Comparison of ENCODE assay signal across 7 cellular contexts in the genomic region with DNA sequence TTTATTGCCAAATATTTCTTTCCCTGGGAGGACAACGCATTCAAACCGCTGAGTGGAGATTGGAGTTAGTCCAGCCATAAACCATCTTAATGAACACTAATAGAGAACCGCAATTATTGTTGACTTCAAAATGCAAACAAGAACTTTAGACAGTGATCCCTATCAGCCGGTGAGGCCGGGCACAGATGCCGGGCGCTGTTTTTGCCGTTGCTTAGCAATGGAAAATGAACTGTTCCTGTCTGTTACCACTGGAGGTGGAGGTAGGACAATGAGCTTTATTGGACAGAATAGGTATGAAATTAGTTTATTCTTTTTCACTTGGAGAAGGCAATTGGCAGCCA.
A peak's percentile ranks its signal among the peaks of the same experiment; 100 is the strongest.
DNase-seq lines count a peak whose midpoint lies in the region; ATAC-seq, FAIRE-seq and TF ChIP-seq lines count a peak whose summit lies in the region.

No MANE protein-coding gene starts in this region.

- no peak for TF ChIP-seq CTCF in VCaP (conservative IDR thresholded peaks at IDR 0.05)
- TF ChIP-seq CTCF in kidney (IDR thresholded peaks at IDR 0.05; ENCODE audit: borderline replicate concordance, extremely low read depth, insufficient read depth) = no peak
- peak in 1 of 6 experiments; percentile 10 for TF ChIP-seq CTCF in thyroid gland (IDR thresholded peaks at IDR 0.05)

- no peaks in the 10 kb centered on the region for H3K27me3 ChIP-seq in thyroid gland

- H3K36me3 ChIP-seq in kidney (ENCODE audit: control insufficient read depth in 1 of 2, insufficient read depth in 2 of 2, low read length in 2 of 2) (no peaks in the 10 kb centered on the region), thyroid gland (no peaks in the 10 kb centered on the region)

- no peak for TF ChIP-seq POLR2A in thyroid gland (IDR thresholded peaks at IDR 0.05)

- H3K9me3 ChIP-seq in kidney (ENCODE audit: control insufficient read depth in 1 of 2, low read length in 2 of 2) (no peaks in the 10 kb centered on the region), thyroid gland (no peaks in the 10 kb centered on the region)

- DNase-seq in NCI-H1092 treated with DMSO at 0.1 percent for 48 hours (lab: John Stamatoyannopoulos, UW) (peak; percentile 91), kidney (no peak), thyroid gland (peak; percentile 25 to 26), GM19240 (ENCODE audit: insufficient read length, low spot score) (no peak)
- DNase-seq in activated effector memory CD4-positive, alpha-beta T cell treated with Interleukin-2 at 50 U/mL for 16 hours = no peak

- intact Hi-C loops in kidney (cut with DNase I) (no loop called here), thyroid gland (cut with DNase I) (no loop called here)

- peak overlapping the region in 1 of 2 donors; percentile 21 for H3K9ac ChIP-seq in kidney (ENCODE audit: low read length in 2 of 2)

- H3K4me3 ChIP-seq in kidney (ENCODE audit: low read length in 2 of 2) (peak overlapping the region; percentile 72 to 73), thyroid gland (replicated peaks in 1 of 3) (no peak overlapping the region)

- 9 to 13% methylated on average over 8 of the region's 8 CpGs for WGBS in thyroid gland, 2 donors

- peak overlapping the region; percentile 95 for H3K27ac ChIP-seq in VCaP
- H3K27ac ChIP-seq in kidney (ENCODE audit: low read depth in 2 of 2, low read length in 2 of 2) = peak overlapping the region; percentile 81 to 87
- peak overlapping the region; percentile 31 to 86 (median 77) for H3K27ac ChIP-seq in thyroid gland

- H3K4me1 ChIP-seq in kidney (ENCODE audit: control insufficient read depth in 1 of 2, insufficient read depth in 1 of 2, low read depth in 1 of 2, low read length in 2 of 2) = peaks cover 3 to 4% of the 10 kb centered on the region in 2 donors
- peaks cover 6 to 15% of the 10 kb centered on the region in 2 donors for H3K4me1 ChIP-seq in thyroid gland

- ATAC-seq in GM21423 (IDR thresholded peaks at IDR 0.05; ENCODE audit: unreplicated experiment) = no peak

- no peak for FAIRE-seq in kidney (lab: Jason Lieb, UNC)

Comparison
In these comparisons a context has a peak if more than half of its experiments do, and no peak if none do; other contexts are left out.
1. DNase-seq: peak in NCI-H1092 treated with DMSO at 0.1 percent for 48 hours (single experiment) and thyroid gland (2 of 2); none in kidney (single experiment), GM19240 (single experiment) and activated effector memory CD4-positive, alpha-beta T cell treated with Interleukin-2 at 50 U/mL for 16 hours (single experiment).
2. H3K4me3 ChIP-seq: peak in kidney (2 of 2); none in thyroid gland (0 of 3).
3. Peak in every context shown above with its lines, with median percentiles within 50 percentile points of each other: H3K27ac ChIP-seq.